Comparison of ENCODE assay signal across 1 cellular context in the genomic region with DNA sequence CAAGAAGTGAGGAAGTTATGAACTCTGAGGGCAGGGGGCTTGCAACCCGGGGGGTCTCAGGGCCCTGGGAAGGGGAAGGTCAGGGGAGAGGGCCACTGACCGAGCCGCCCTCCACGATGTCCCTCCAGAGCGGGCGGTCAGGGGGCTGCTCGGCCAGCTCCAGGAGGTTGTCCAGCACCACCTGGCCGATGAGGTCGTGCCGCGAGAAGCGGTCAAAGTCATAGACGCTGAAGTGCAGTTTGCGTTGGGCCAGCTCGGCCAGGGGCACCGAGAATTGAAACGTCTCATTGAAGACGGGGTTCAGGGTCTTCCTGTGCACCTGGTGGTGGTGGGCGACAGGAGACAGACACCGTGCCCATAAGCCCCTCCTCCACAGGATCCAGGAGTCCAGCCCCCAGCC.
TF ChIP-seq lines count a peak whose summit lies in the region.

No MANE protein-coding gene starts in this region.

TF ChIP-seq in H1, 55 proteins besides CTCF, POLR2A, EP300 and RAD21:
- TF ChIP-seq CBX5 (IDR thresholded peaks at IDR 0.05; ENCODE audit: low read depth, low read length) (no peak), GABPA (IDR thresholded peaks at IDR 0.05; ENCODE audit: borderline replicate concordance, insufficient read depth, low read length) (no peak)
- TF ChIP-seq, protein P1, sequence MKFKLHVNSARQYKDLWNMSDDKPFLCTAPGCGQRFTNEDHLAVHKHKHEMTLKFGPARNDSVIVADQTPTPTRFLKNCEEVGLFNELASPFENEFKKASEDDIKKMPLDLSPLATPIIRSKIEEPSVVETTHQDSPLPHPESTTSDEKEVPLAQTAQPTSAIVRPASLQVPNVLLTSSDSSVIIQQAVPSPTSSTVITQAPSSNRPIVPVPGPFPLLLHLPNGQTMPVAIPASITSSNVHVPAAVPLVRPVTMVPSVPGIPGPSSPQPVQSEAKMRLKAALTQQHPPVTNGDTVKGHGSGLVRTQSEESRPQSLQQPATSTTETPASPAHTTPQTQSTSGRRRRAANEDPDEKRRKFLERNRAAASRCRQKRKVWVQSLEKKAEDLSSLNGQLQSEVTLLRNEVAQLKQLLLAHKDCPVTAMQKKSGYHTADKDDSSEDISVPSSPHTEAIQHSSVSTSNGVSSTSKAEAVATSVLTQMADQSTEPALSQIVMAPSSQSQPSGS (IDR thresholded peaks at IDR 0.05; ENCODE audit: low read length) = no peak
